In the genomic region with DNA sequence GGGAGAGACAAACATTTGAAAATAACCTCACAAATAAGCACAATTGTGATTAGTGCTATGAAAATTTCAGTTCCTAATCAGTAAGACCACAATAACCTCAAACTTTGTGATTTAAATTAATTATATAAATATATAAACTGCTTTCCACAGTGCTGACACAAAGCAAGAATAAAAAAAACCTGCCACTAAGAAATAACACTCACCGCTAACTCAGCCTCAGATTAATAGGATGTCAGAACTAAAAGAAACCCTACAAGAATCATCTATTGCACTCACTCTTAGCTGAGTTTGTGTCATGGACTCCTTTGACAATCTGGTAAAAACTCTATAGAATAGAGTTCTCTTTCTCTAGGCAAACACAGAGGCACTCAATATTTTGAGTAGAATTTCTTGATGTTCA, we compare ENCODE assay signal across 20 cellular contexts.
DNase-seq lines count a peak whose midpoint lies in the region; ATAC-seq, FAIRE-seq and TF ChIP-seq lines count a peak whose summit lies in the region.
"Had no signal": no experiment of that assay in that cellular context is flagged by ENCODE, and none has a peak within 500 bp of the region (broad histone marks: within the 10 kb centered on the region; RNA-seq: fewer than 3 reads in every experiment).

No MANE protein-coding gene starts in this region.

- intact Hi-C loops in GM12878 (cut with micrococcal nuclease; ENCODE audit: unreplicated experiment): loop anchor here (5.0 kb wide), 1 partner anchor 163 kb away; no protein-coding TSS in a partner anchor
- intact Hi-C loops in CD4-positive, alpha-beta T cell (cut with DNase I, micrococcal nuclease): no loop called here

- in situ Hi-C loops in GM12878 (cut with MboI): no loop called here

- RAD21 ChIA-PET in GM12878 (lab: Charles Lee; ENCODE audit: unreplicated experiment): no interaction called here

- H3K9ac ChIP-seq in Karpas-422 (ENCODE audit: low read length) (no peak overlapping the region), GM12878 (ENCODE audit: control insufficient read depth, insufficient read depth, low read length) (no peak overlapping the region)
- H3K9ac ChIP-seq: BLaER1 had no signal

- FAIRE-seq in GM12878 (lab: Jason Lieb, UNC): no peak
- FAIRE-seq: A204.1, GM12891 had no signal

- H3K27me3 Mint-ChIP-seq in CD4-positive, alpha-beta T cell: no peaks in the 10 kb centered on the region
- H3K27me3 Mint-ChIP-seq: CD4-positive, CD25-positive, alpha-beta regulatory T cell had no signal

- H3K4me1 Mint-ChIP-seq in CD4-positive, alpha-beta T cell (ENCODE audit: low read depth): no peaks in the 10 kb centered on the region

- 95% methylated on average over 1 of the region's 1 CpG for WGBS in GM12878 (ENCODE audit: insufficient coverage, insufficient replicate concordance, low lambda C conversion rate, missing lambda C conversion rate)

- TF ChIP-seq RAD21 in GM12878 (IDR thresholded peaks at IDR 0.05; ENCODE audit: insufficient read depth, low read depth, low read length): no peak

- no peak overlapping the region for H3K4me3 Mint-ChIP-seq in CD4-positive, alpha-beta T cell
- H3K4me3 Mint-ChIP-seq: CD14-positive monocyte; CD4-positive, CD25-positive, alpha-beta regulatory T cell; CD8-positive, alpha-beta T cell had no signal

- ATAC-seq in GM18867 (IDR thresholded peaks at IDR 0.05; ENCODE audit: unreplicated experiment) (peak; percentile 51), GM12878 (peak; percentile 38)
- ATAC-seq in CD4-positive, alpha-beta T cell (ENCODE audit: poor library complexity): no peak
- ATAC-seq: CD8-positive, alpha-beta T cell had no signal

- H3K9me3 Mint-ChIP-seq in CD4-positive, alpha-beta T cell: no peaks in the 10 kb centered on the region
- H3K9me3 Mint-ChIP-seq: CD8-positive, alpha-beta T cell had no signal

- POLR2A ChIA-PET in GM12878 (lab: Charles Lee): no interaction called here
- POLR2A ChIA-PET in CD4-positive, alpha-beta T cell (lab: Charles Lee): no interaction called here

- TF ChIP-seq CTCF in GM12878 (IDR thresholded peaks at IDR 0.05 in 2 of 3, conservative IDR thresholded peaks at IDR 0.05 in 1 of 3; ENCODE audit: control insufficient read depth in 2 of 3, extremely low read depth in 1 of 3, insufficient read depth in 1 of 3, low read depth in 3 of 3, low read length in 3 of 3): no peak
- no peak for TF ChIP-seq CTCF in CD4-positive, alpha-beta T cell (IDR thresholded peaks at IDR 0.05)

- H3K27ac ChIP-seq in Karpas-422 (ENCODE audit: low read length) (no peak overlapping the region), GM12878 (ENCODE audit: control insufficient read depth, insufficient read depth) (no peak overlapping the region), SJCRH30 (no peak overlapping the region)
- H3K27ac ChIP-seq in CD4-positive, alpha-beta T cell (ENCODE audit: low read depth, low read length): no peak overlapping the region
- H3K27ac ChIP-seq: BLaER1 had no signal

- SMC1A ChIA-PET in GM12878 (lab: Charles Lee; ENCODE audit: uncharacterized antibody, unreplicated experiment): interaction anchor here (1.0 to 1.1 kb wide), 2 partner anchors 12 to 19 kb away, joined by 3 read pairs; no protein-coding TSS in a partner anchor

- H3K9me2 ChIP-seq in Karpas-422 (replicated peaks; ENCODE audit: insufficient read depth, low read length): no peaks in the 10 kb centered on the region

- CTCF ChIA-PET in GM12878 (lab: Yijun Ruan, JAX): interaction anchor here (1.1 to 2.2 kb wide), 2 partner anchors 10 to 99 kb away, joined by 4 to 5 read pairs; no protein-coding TSS in a partner anchor
- CTCF ChIA-PET in CD4-positive, alpha-beta T cell (lab: Charles Lee): no interaction called here

- H4K20me1 ChIP-seq in Karpas-422 (ENCODE audit: insufficient read depth, low read depth, low read length) (no peaks in the 10 kb centered on the region), GM12878 (ENCODE audit: control insufficient read depth, insufficient read depth) (no peaks in the 10 kb centered on the region)
- H4K20me1 ChIP-seq: BLaER1 had no signal

- no peak overlapping the region for H3K27ac Mint-ChIP-seq in CD4-positive, alpha-beta T cell
- H3K27ac Mint-ChIP-seq: CD4-positive, CD25-positive, alpha-beta regulatory T cell; CD8-positive, alpha-beta T cell had no signal

- no TSS peak for BruUV-seq in GM12878 (replicated peaks; lab: Mats Ljungman, UMichigan)

- H3K9me3 ChIP-seq in Karpas-422 (ENCODE audit: low read length): no peaks in the 10 kb centered on the region
- H3K9me3 ChIP-seq in GM12878 (replicated peaks; ENCODE audit: control insufficient read depth, insufficient read depth, low read length): no peaks in the 10 kb centered on the region
- H3K9me3 ChIP-seq in CD4-positive, alpha-beta T cell (ENCODE audit: control insufficient read depth, low read length): no peaks in the 10 kb centered on the region
- H3K9me3 ChIP-seq in SJCRH30 (replicated peaks): no peaks in the 10 kb centered on the region
- H3K9me3 ChIP-seq: BE2C, BLaER1 had no signal

- TF ChIP-seq POLR2A in GM12878 (IDR thresholded peaks at IDR 0.05; ENCODE audit: low read depth, low read length): no peak

- H3K4me2 ChIP-seq in Karpas-422 (ENCODE audit: low read depth, low read length, poor library complexity, severe bottlenecking): peak overlapping the region; percentile 49
- no peak overlapping the region for H3K4me2 ChIP-seq in GM12878 (ENCODE audit: control insufficient read depth, insufficient read depth)
- H3K4me2 ChIP-seq: BLaER1 had no signal

- H3K27me3 ChIP-seq in Karpas-422 (ENCODE audit: low read length) (no peaks in the 10 kb centered on the region), GM12878 (replicated peaks in 1 of 2; ENCODE audit: control insufficient read depth in 2 of 2, insufficient read depth in 2 of 2, low read length in 1 of 2) (no peaks in the 10 kb centered on the region), SJCRH30 (no peaks in the 10 kb centered on the region)
- H3K27me3 ChIP-seq in CD4-positive, alpha-beta T cell (ENCODE audit: control insufficient read depth, insufficient read depth, low read length): peaks cover 5% of the 10 kb centered on the region
- H3K27me3 ChIP-seq: BE2C, BLaER1 had no signal

- H2AFZ ChIP-seq in Karpas-422 (ENCODE audit: low read length) (0 out of 2 replicates have a peak overlapping the region, but pooled peaks have one; percentile 45), GM12878 (ENCODE audit: control insufficient read depth, low read depth, low read length) (no peak overlapping the region)

- H3K4me1 ChIP-seq in Karpas-422 (ENCODE audit: low read length): peaks cover 19% of the 10 kb centered on the region
- H3K4me1 ChIP-seq in GM12878 (ENCODE audit: control insufficient read depth, insufficient read depth, low read length): peaks cover 3% of the 10 kb centered on the region; the same call in 1 of the 2 replicates
- no peaks in the 10 kb centered on the region for H3K4me1 ChIP-seq in SJCRH30
- H3K4me1 ChIP-seq: BE2C, BLaER1 had no signal

- H3K36me3 ChIP-seq in Karpas-422 (ENCODE audit: insufficient read depth, low read length) (no peaks in the 10 kb centered on the region), GM12878 (ENCODE audit: control insufficient read depth in 2 of 2, insufficient read depth in 2 of 2, low read length in 1 of 2) (no peaks in the 10 kb centered on the region), SJCRH30 (no peaks in the 10 kb centered on the region)
- H3K36me3 ChIP-seq: BE2C, BLaER1 had no signal

- H3K4me3 ChIP-seq in Karpas-422 (ENCODE audit: low read length): no peak overlapping the region
- H3K4me3 ChIP-seq in GM12878: no peak overlapping the region
- H3K4me3 ChIP-seq in SJCRH30: no peak overlapping the region
- H3K4me3 ChIP-seq: BLaER1 had no signal

- no peaks in the 10 kb centered on the region for H3K79me2 ChIP-seq in Karpas-422 (ENCODE audit: low read length)
- H3K79me2 ChIP-seq in GM12878 (ENCODE audit: control insufficient read depth, insufficient read depth, low read length): no peaks in the 10 kb centered on the region

- DNase-seq in Karpas-422 (no peak), GM12878 (ENCODE audit: low read depth, low spot score) (no peak), SHP77 treated with DMSO at 0.1 percent for 48 hours (lab: John Stamatoyannopoulos, UW) (no peak), epidermal melanocyte (ENCODE audit: insufficient read length, low spot score) (no peak), SJCRH30 (no peak)
- DNase-seq in CD4-positive, alpha-beta T cell: no peak
- DNase-seq: 8988T; ACHN; BE2C; C1 segment of cervical spinal cord; CD8-positive, alpha-beta T cell; COR-L47; DMS79 treated with DMSO at 0.1 percent for 48 hours; GDM1 had no signal

- no peak for TF ChIP-seq EP300 in GM12878 (IDR thresholded peaks at IDR 0.05; ENCODE audit: borderline replicate concordance in 1 of 2, control insufficient read depth in 1 of 2, low read depth in 2 of 2, low read length in 2 of 2)

- no peaks in the 10 kb centered on the region for H3K36me3 Mint-ChIP-seq in CD4-positive, alpha-beta T cell (ENCODE audit: low read depth)
- H3K36me3 Mint-ChIP-seq: CD14-positive monocyte; CD4-positive, CD25-positive, alpha-beta regulatory T cell; CD8-positive, alpha-beta T cell had no signal

TF ChIP-seq in GM12878, 131 proteins besides CTCF, POLR2A, EP300 and RAD21:
- TF ChIP-seq SPI1 (IDR thresholded peaks at IDR 0.05; ENCODE audit: borderline replicate concordance, insufficient read depth, low read depth, low read length) (0 out of 2 replicates have a peak, but pooled peaks have one; percentile 5), ESRRA (IDR thresholded peaks at IDR 0.05; ENCODE audit: low read length) (no peak), MTA2 (IDR thresholded peaks at IDR 0.05; ENCODE audit: low read depth) (peak; percentile 66), HDAC6 (IDR thresholded peaks at IDR 0.05; ENCODE audit: unreplicated experiment) (no peak)
- TF ChIP-seq, protein P1, sequence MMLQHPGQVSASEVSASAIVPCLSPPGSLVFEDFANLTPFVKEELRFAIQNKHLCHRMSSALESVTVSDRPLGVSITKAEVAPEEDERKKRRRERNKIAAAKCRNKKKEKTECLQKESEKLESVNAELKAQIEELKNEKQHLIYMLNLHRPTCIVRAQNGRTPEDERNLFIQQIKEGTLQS (IDR thresholded peaks at IDR 0.05; ENCODE audit: borderline replicate concordance, extremely low read depth, low read depth, low read length): no peak
TF ChIP-seq in GM12878: peak in this region for 2.
